In genomic region chr17:57255182-57255775, GRCh38 we compare ENCODE assay signal across 8 cellular contexts. TPM values are rescaled to one million over a fixed set of nuclear protein-coding genes. Genes with fewer than 3 reads are reported as not detected.
A peak's percentile ranks its signal among the peaks of the same experiment; 100 is the strongest.
DNase-seq lines count a peak whose midpoint lies in the region; ATAC-seq and TF ChIP-seq lines count a peak whose summit lies in the region.

No MANE protein-coding gene starts in this region.

- intact Hi-C loops in sigmoid colon (cut with DNase I), result loop anchor here (5.0 to 10.0 kb wide), 5 partner anchors 280 to 960 kb away; partner anchors contain the start of genes MKS1, MRPS23 and SCPEP1

- H3K27me3 ChIP-seq in sigmoid colon, result no peaks in the 10 kb centered on the region

- ATAC-seq in GM19463 (IDR thresholded peaks at IDR 0.05; ENCODE audit: unreplicated experiment), result no peak
- ATAC-seq in GM18520 (IDR thresholded peaks at IDR 0.05; ENCODE audit: unreplicated experiment), result no peak
- ATAC-seq in HG02623 (IDR thresholded peaks at IDR 0.05; ENCODE audit: unreplicated experiment), result no peak

- no peak for TF ChIP-seq CTCF in GM12875 (IDR thresholded peaks at IDR 0.05; ENCODE audit: borderline replicate concordance, insufficient read depth, low read depth, low read length)
- TF ChIP-seq CTCF in fibroblast of the aortic adventitia (IDR thresholded peaks at IDR 0.05; ENCODE audit: insufficient read depth, low read length), result no peak
- TF ChIP-seq CTCF in sigmoid colon (IDR thresholded peaks at IDR 0.05), result no peak

- peaks cover 0 to 33% (median 19%) of the 10 kb centered on the region in 4 donors for H3K4me1 ChIP-seq in sigmoid colon

- H3K27ac ChIP-seq in SK-N-MC (no peak overlapping the region), sigmoid colon (peak overlapping the region; percentile 95 to 99 (median 97))

- no peak for TF ChIP-seq POLR2A in sigmoid colon (IDR thresholded peaks at IDR 0.05)

- peak in 1 of 4 donors; percentile 39 for TF ChIP-seq EP300 in sigmoid colon (IDR thresholded peaks at IDR 0.05)

- H3K9me3 ChIP-seq in SK-N-MC (ENCODE audit: low read depth, low read length) (peaks cover 4% of the 10 kb centered on the region; the same call in 1 of the 2 replicates), sigmoid colon (peaks cover 0 to 3% (median 0%) of the 10 kb centered on the region in 4 donors)

- peak overlapping the region; percentile 69 for H3K4me3 ChIP-seq in GM12875 (ENCODE audit: low read depth, low read length)
- peak overlapping the region; percentile 95 for H3K4me3 ChIP-seq in SK-N-MC
- H3K4me3 ChIP-seq in fibroblast of the aortic adventitia (ENCODE audit: low read depth, low read length), result peak overlapping the region; percentile 73
- peak overlapping the region; percentile 90 to 98 (median 94) for H3K4me3 ChIP-seq in sigmoid colon

- DNase-seq in SK-N-MC (ENCODE audit: low read depth, low spot score), result no peak
- DNase-seq in fibroblast of the aortic adventitia (ENCODE audit: low read depth), result peak; percentile 21
- no peak for DNase-seq in sigmoid colon
- no peak for DNase-seq in NCI-H446 treated with DMSO at 0.1 percent for 48 hours (lab: John Stamatoyannopoulos, UW)

- H3K36me3 ChIP-seq in SK-N-MC (ENCODE audit: insufficient read depth, low read length) (no peaks in the 10 kb centered on the region; the same call in 1 of the 2 replicates), sigmoid colon (no peaks in the 10 kb centered on the region)

- peak overlapping the region; percentile 69 for H3K9ac ChIP-seq in SK-N-MC (ENCODE audit: insufficient read length)

- WGBS in sigmoid colon, 2 donors, result 23 to 31% methylated on average over 16 of the region's 16 CpGs

RNA-seq across cellular contexts. Expression of gene MSI2, which starts 1.0 kb away (rescaled TPM):
- total RNA-seq in fibroblast of the aortic adventitia (ENCODE audit: low replicate concordance), result 12.3 and 12.6 TPM in 2 replicates
- total RNA-seq in sigmoid colon, result 10 to 100 TPM; 19.5 to 25.8 (median 20.8) TPM
- polyA plus RNA-seq in sigmoid colon, result 10 to 100 TPM; 12.6 to 24.0 (median 22.2) TPM
